1 cellular context compared by ENCODE assay signal in genomic region chr17:7023576-7024401, GRCh38.
TF ChIP-seq lines count a peak whose summit lies in the region.

No MANE protein-coding gene starts in this region.

TF ChIP-seq in liver, 16 proteins besides CTCF, POLR2A, EP300 and RAD21 (continued from another document):
- TF ChIP-seq REST (IDR thresholded peaks at IDR 0.05) = no peak
- no peak for TF ChIP-seq ATF3 (IDR thresholded peaks at IDR 0.05)
- no peak for TF ChIP-seq TAF1 (conservative IDR thresholded peaks at IDR 0.05)
- TF ChIP-seq YY1 (IDR thresholded peaks at IDR 0.05) = no peak
- TF ChIP-seq HNF4A (conservative IDR thresholded peaks at IDR 0.05) = no peak
- no peak for TF ChIP-seq NR2F2 (IDR thresholded peaks at IDR 0.05)
- no peak for TF ChIP-seq GABPA (IDR thresholded peaks at IDR 0.05 in 1 of 2, conservative IDR thresholded peaks at IDR 0.05 in 1 of 2)
- no peak for TF ChIP-seq EGR1 (IDR thresholded peaks at IDR 0.05; ENCODE audit: low read depth in 2 of 2)
TF ChIP-seq in liver: peak in this region for 2.
